In the genomic region with DNA sequence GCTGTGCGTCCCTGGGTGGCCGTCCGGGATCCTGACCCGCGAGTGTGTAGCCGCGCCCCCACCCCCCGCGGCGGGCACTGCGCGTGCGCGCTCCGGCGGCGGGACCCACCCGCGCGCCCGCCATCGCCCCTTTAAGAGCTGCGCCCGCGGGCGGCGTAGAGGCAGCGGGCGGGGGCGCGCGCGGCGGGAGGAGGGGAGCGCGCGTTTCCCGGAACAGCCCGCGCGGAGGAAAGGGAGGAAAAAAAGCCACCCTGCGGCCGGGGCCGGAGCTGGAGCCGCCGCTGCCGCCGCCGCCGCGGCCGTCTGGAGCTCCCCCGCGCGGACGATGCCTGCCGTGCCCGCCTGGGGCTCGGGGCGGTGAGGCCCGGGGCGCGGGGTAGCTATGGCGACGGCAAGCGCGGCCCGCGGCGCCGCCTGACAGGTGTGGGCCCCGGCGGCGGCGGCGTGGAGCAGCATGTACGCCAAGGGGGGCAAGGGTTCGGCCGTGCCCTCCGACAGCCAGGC, we compare ENCODE assay signal across 8 cellular contexts. TPM values are rescaled to one million over a fixed set of nuclear protein-coding genes. Genes with fewer than 3 reads are reported as not detected.
A peak's percentile ranks its signal among the peaks of the same experiment; 100 is the strongest.
DNase-seq lines count a peak whose midpoint lies in the region; ATAC-seq and TF ChIP-seq lines count a peak whose summit lies in the region.

Gene SSBP4, plus strand, starts transcription at position 204 of the 504 bp plus-strand sequence. Its CDS starts 251 bp downstream, at position 455.

- DNase-seq in A172 (ENCODE audit: low spot score) (peak; percentile 55), HL-60 (ENCODE audit: low read depth in 1 of 2, low spot score in 1 of 2) (peak; percentile 71 to 72), stomach (peak; percentile 76)
- DNase-seq in activated T-cell treated with anti-CD3 and anti-CD28 coated beads, Interleukin-2, amount 50 U/mL, for 4 hours: peak; percentile 54

- H3K36me3 Mint-ChIP-seq in activated T-cell treated with anti-CD3 and anti-CD28 coated beads, Interleukin-2, amount 50 U/mL, for 4 hours (ENCODE audit: insufficient read depth): no peaks in the 10 kb centered on the region

- peak within 1 kb of the TSS; percentile 91 for H3K4me3 Mint-ChIP-seq in activated T-cell treated with anti-CD3 and anti-CD28 coated beads, Interleukin-2, amount 50 U/mL, for 4 hours

- H3K9me3 Mint-ChIP-seq in activated T-cell treated with anti-CD3 and anti-CD28 coated beads, Interleukin-2, amount 50 U/mL, for 4 hours: no peaks in the 10 kb centered on the region

- TF ChIP-seq CTCF in HL-60 (IDR thresholded peaks at IDR 0.05; ENCODE audit: insufficient read depth, low read length) (no peak), OCI-LY3 (IDR thresholded peaks at IDR 0.05; ENCODE audit: low read depth, low read length) (no peak), stomach (IDR thresholded peaks at IDR 0.05) (peak in 3 of 7 experiments; percentile 12 to 52 (median 24))

- peaks cover 72% of the 10 kb centered on the region for H3K4me1 Mint-ChIP-seq in activated T-cell treated with anti-CD3 and anti-CD28 coated beads, Interleukin-2, amount 50 U/mL, for 4 hours (ENCODE audit: low read depth)

- H3K4me3 ChIP-seq in HL-60 (replicated peaks; ENCODE audit: insufficient read depth, low read length): peak within 1 kb of the TSS; percentile 68
- peak within 1 kb of the TSS; percentile 80 for H3K4me3 ChIP-seq in OCI-LY3 (ENCODE audit: low read length)
- peak within 1 kb of the TSS; percentile 57 to 68 for H3K4me3 ChIP-seq in esophagus (ENCODE audit: low read depth in 1 of 2, low read length in 2 of 2)
- peak within 1 kb of the TSS; percentile 56 to 74 for H3K4me3 ChIP-seq in mucosa of rectum (ENCODE audit: low read length in 2 of 2)
- peak within 1 kb of the TSS; percentile 65 to 69 (median 68) for H3K4me3 ChIP-seq in stomach

- H3K9me3 ChIP-seq in OCI-LY3 (ENCODE audit: insufficient read depth, low read length): no peaks in the 10 kb centered on the region
- no peaks in the 10 kb centered on the region for H3K9me3 ChIP-seq in esophagus (ENCODE audit: control insufficient read depth in 2 of 2, insufficient read depth in 1 of 2, low read depth in 1 of 2, low read length in 1 of 2)
- H3K9me3 ChIP-seq in mucosa of rectum (ENCODE audit: control insufficient read depth in 2 of 2, low read length in 2 of 2): no peaks in the 10 kb centered on the region
- H3K9me3 ChIP-seq in stomach: no peaks in the 10 kb centered on the region

- peak within 1 kb of the TSS; percentile 94 for H3K4me2 ChIP-seq in OCI-LY3 (ENCODE audit: low read length)

- H3K27ac ChIP-seq in HL-60 (replicated peaks) (peak within 1 kb of the TSS; percentile 98), OCI-LY3 (ENCODE audit: low read length) (no peak within 1 kb of the TSS), esophagus (ENCODE audit: low read depth in 2 of 2, low read length in 1 of 2) (peak within 1 kb of the TSS; percentile 80 to 88), mucosa of rectum (ENCODE audit: low read depth in 2 of 2, low read length in 2 of 2) (peak within 1 kb of the TSS; percentile 79 to 89), stomach (peak within 1 kb of the TSS; percentile 84 to 95 (median 90))

- H4K20me1 ChIP-seq in OCI-LY3 (ENCODE audit: insufficient read depth, low read length): peaks cover 34% of the 10 kb centered on the region

- peak within 1 kb of the TSS; percentile 51; the same call in 1 of the 2 replicates for H2AFZ ChIP-seq in OCI-LY3 (ENCODE audit: low read depth, low read length)

- H3K27me3 ChIP-seq in HL-60 (ENCODE audit: insufficient read depth, poor library complexity, severe bottlenecking) (no peaks in the 10 kb centered on the region), OCI-LY3 (ENCODE audit: low read depth, low read length) (peaks cover 19% of the 10 kb centered on the region), esophagus (ENCODE audit: control insufficient read depth in 1 of 2, insufficient read depth in 2 of 2, low read length in 2 of 2) (no peaks in the 10 kb centered on the region), mucosa of rectum (ENCODE audit: control insufficient read depth in 2 of 2, insufficient read depth in 2 of 2, low read length in 2 of 2) (peaks cover 8 to 9% of the 10 kb centered on the region in 2 donors), stomach (peaks cover 0 to 35% (median 22%) of the 10 kb centered on the region in 3 donors)

- H3K79me2 ChIP-seq in OCI-LY3 (ENCODE audit: low read length): peaks cover 46% of the 10 kb centered on the region

- peaks cover 14% of the 10 kb centered on the region for H3K27me3 Mint-ChIP-seq in activated T-cell treated with anti-CD3 and anti-CD28 coated beads, Interleukin-2, amount 50 U/mL, for 4 hours (ENCODE audit: low read depth)

- TF ChIP-seq EP300 in stomach (IDR thresholded peaks at IDR 0.05): no peak

- ATAC-seq in GM18505 (IDR thresholded peaks at IDR 0.05; ENCODE audit: unreplicated experiment): peak; percentile 43
- peak; percentile 67 for ATAC-seq in activated T-cell treated with anti-CD3 and anti-CD28 coated beads, Interleukin-2, amount 50 U/mL, for 4 hours

- TF ChIP-seq POLR2A in GM18505 (IDR thresholded peaks at IDR 0.05; ENCODE audit: borderline replicate concordance, extremely low read depth, insufficient read depth, insufficient read length) (peak; percentile 32), stomach (IDR thresholded peaks at IDR 0.05) (no peak)

- H3K9ac ChIP-seq in OCI-LY3 (ENCODE audit: low read length) (peak within 1 kb of the TSS; percentile 68), mucosa of rectum (ENCODE audit: low read depth in 1 of 2, low read length in 2 of 2) (peak within 1 kb of the TSS; percentile 71 to 75)

- no peaks in the 10 kb centered on the region for H3K36me3 ChIP-seq in OCI-LY3 (replicated peaks; ENCODE audit: low read depth, low read length)
- no peaks in the 10 kb centered on the region for H3K36me3 ChIP-seq in esophagus (ENCODE audit: control insufficient read depth in 2 of 2, insufficient read depth in 2 of 2, low read length in 1 of 2)
- peaks cover 0 to 3% of the 10 kb centered on the region in 2 donors for H3K36me3 ChIP-seq in mucosa of rectum (ENCODE audit: control insufficient read depth in 2 of 2, insufficient read depth in 2 of 2, low read length in 2 of 2)
- no peaks in the 10 kb centered on the region for H3K36me3 ChIP-seq in stomach

- intact Hi-C loops in stomach (cut with DNase I; ENCODE audit: low total_unique reads): no loop called here

- 1% methylated on average over 52 to 80 of the region's 80 CpGs for WGBS in esophagus, 2 donors
- WGBS in stomach, 5 donors: 0 to 2% (median 1%) methylated on average over 20 to 80 of the region's 80 CpGs

- H3K4me1 ChIP-seq in OCI-LY3 (ENCODE audit: low read length): peaks cover 30% of the 10 kb centered on the region
- peaks cover 5 to 46% of the 10 kb centered on the region in 2 donors for H3K4me1 ChIP-seq in esophagus (ENCODE audit: control insufficient read depth in 2 of 2, insufficient read depth in 2 of 2, low read length in 1 of 2)
- peaks cover 49 to 52% of the 10 kb centered on the region in 2 donors for H3K4me1 ChIP-seq in mucosa of rectum (ENCODE audit: control insufficient read depth in 2 of 2, insufficient read depth in 2 of 2, low read length in 2 of 2)
- peaks cover 73 to 94% (median 93%) of the 10 kb centered on the region in 4 donors for H3K4me1 ChIP-seq in stomach

RNA-seq across cellular contexts. Expression of gene SSBP4, which starts in this region (rescaled TPM):
- 88.7 and 127 TPM in 2 replicates for total RNA-seq in A172 (2014; rRNA removed; shearing (Covaris generic))
- 100 to 1,000 TPM; 119 to 155 (median 135) TPM for total RNA-seq in activated T-cell treated with anti-CD3 and anti-CD28 coated beads, Interleukin-2, amount 50 U/mL, for 4 hours
- polyA plus RNA-seq in esophagus (10 to 100 TPM; 25.4 to 25.9 TPM), stomach (10 to 100 TPM; 49.9 to 77.6 (median 54.4) TPM)
- 100 to 1,000 TPM in 1 of 5 donors, 10 to 100 TPM in 4; 22.8 to 253 (median 39.7) TPM for total RNA-seq in stomach
